Comparison of ENCODE assay signal across 8 cellular contexts in the genomic region with DNA sequence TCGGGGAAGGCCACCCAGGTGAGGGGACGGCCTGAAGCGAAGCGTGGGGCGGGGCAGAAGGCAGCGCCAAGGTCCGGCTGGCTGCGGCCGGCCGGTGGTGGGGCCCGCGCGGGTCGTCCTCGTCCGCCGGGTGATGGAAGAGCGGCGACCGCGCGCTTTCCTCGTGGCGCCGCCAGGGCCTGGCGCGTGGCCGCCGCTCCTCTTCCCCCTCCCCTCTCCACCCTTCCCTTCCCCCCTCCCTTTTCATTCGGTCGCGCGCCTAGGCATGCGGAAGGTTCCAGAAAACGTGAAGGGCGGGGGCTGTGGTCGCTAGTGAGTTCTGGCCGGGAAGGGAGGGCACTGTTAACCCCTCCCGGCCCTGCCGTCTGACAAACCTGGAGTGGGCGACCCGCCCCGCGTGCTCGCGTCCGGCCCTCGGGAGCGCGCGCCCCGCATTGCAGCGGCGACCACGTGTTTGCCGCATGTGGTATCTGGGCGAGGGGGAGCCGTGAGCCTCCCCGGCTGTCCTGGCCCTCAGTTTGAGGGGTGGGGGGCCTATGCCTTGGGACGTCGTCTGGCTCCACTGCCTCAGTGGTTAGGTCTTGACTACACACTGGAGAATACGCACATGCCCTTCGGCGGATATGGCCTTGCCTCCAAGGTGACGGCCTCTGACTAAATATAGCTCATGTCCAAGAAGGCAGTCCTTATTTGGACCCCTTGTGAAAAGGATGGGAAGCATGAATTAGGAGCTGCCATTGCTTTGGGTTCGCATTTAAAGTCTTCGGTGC. TPM values are rescaled to one million over a fixed set of nuclear protein-coding genes. Genes with fewer than 3 reads are reported as not detected.
DNase-seq lines count a peak whose midpoint lies in the region; ATAC-seq and TF ChIP-seq lines count a peak whose summit lies in the region.

No MANE protein-coding gene starts in this region.

- H3K4me1 Mint-ChIP-seq in CD4-positive, CD25-positive, alpha-beta regulatory T cell: peaks cover 19 to 53% (median 39%) of the 10 kb centered on the region in 4 donors
- H3K4me1 Mint-ChIP-seq in activated naive CD8-positive, alpha-beta T cell treated with anti-CD3 and anti-CD28 coated beads, Interleukin-2, amount 50 U/mL, for 24 hours: peaks cover 53% of the 10 kb centered on the region
- peaks cover 44% of the 10 kb centered on the region for H3K4me1 Mint-ChIP-seq in progenitor cell of endocrine pancreas (ENCODE audit: low read depth)

- H3K4me1 ChIP-seq in CD4-positive, CD25-positive, alpha-beta regulatory T cell (ENCODE audit: control insufficient read depth, insufficient read depth, low read length, poor library complexity, severe bottlenecking): peaks cover 30% of the 10 kb centered on the region

- peak overlapping the region; percentile 91 for H3K4me3 ChIP-seq in CD4-positive, CD25-positive, alpha-beta regulatory T cell (ENCODE audit: low read depth, low read length)

- peak overlapping the region; percentile 94 to 98 (median 96) for H3K4me3 Mint-ChIP-seq in CD4-positive, CD25-positive, alpha-beta regulatory T cell
- peak overlapping the region; percentile 95 for H3K4me3 Mint-ChIP-seq in activated naive CD8-positive, alpha-beta T cell treated with anti-CD3 and anti-CD28 coated beads, Interleukin-2, amount 50 U/mL, for 24 hours
- peak overlapping the region; percentile 93 for H3K4me3 Mint-ChIP-seq in progenitor cell of endocrine pancreas (ENCODE audit: low read depth)

- intact Hi-C loops in left cardiac atrium (cut with DNase I): loop anchor here (5.0 kb wide), 2 partner anchors 102 to 117 kb away; no protein-coding TSS in a partner anchor

- H3K27me3 ChIP-seq in CD4-positive, CD25-positive, alpha-beta regulatory T cell (ENCODE audit: control insufficient read depth, insufficient read depth, low read length): no peaks in the 10 kb centered on the region

- no peaks in the 10 kb centered on the region for H3K9me3 ChIP-seq in CD4-positive, CD25-positive, alpha-beta regulatory T cell (ENCODE audit: control insufficient read depth in 2 of 2, low read length in 2 of 2)

- DNase-seq in CD4-positive, CD25-positive, alpha-beta regulatory T cell: peak; percentile 66 to 86 (median 77)
- DNase-seq in SKM-1 (lab: John Stamatoyannopoulos, UW; ENCODE audit: unreplicated experiment): peak; percentile 77
- DNase-seq in activated naive CD8-positive, alpha-beta T cell treated with anti-CD3 and anti-CD28 coated beads, Interleukin-2, amount 50 U/mL, for 24 hours: peak; percentile 77
- peak; percentile 82 for DNase-seq in left cardiac atrium
- peak; percentile 44 for DNase-seq in progenitor cell of endocrine pancreas (ENCODE audit: low spot score, unreplicated experiment)
- peak; percentile 86 for DNase-seq in ureter (ENCODE audit: low spot score)

- H3K36me3 ChIP-seq in CD4-positive, CD25-positive, alpha-beta regulatory T cell (ENCODE audit: control insufficient read depth, insufficient read depth, low read length): peaks cover 36% of the 10 kb centered on the region

- no peak for TF ChIP-seq CTCF in progenitor cell of endocrine pancreas (IDR thresholded peaks at IDR 0.05; ENCODE audit: unreplicated experiment)

- no peaks in the 10 kb centered on the region for H3K9me3 Mint-ChIP-seq in CD4-positive, CD25-positive, alpha-beta regulatory T cell
- H3K9me3 Mint-ChIP-seq in activated naive CD8-positive, alpha-beta T cell treated with anti-CD3 and anti-CD28 coated beads, Interleukin-2, amount 50 U/mL, for 24 hours: no peaks in the 10 kb centered on the region
- no peaks in the 10 kb centered on the region for H3K9me3 Mint-ChIP-seq in progenitor cell of endocrine pancreas (ENCODE audit: low read depth)

- ATAC-seq in CD4-positive, CD25-positive, alpha-beta regulatory T cell (ENCODE audit: low read depth in 2 of 2): peak; percentile 54 to 57
- ATAC-seq in GM19395 (IDR thresholded peaks at IDR 0.05; ENCODE audit: unreplicated experiment) (peak; percentile 31), HG03520 (IDR thresholded peaks at IDR 0.05; ENCODE audit: unreplicated experiment) (peak; percentile 26), left cardiac atrium (peak; percentile 63 to 69)
- peak; percentile 41 for ATAC-seq in activated naive CD8-positive, alpha-beta T cell treated with anti-CD3 and anti-CD28 coated beads, Interleukin-2, amount 50 U/mL, for 24 hours

- H3K27me3 Mint-ChIP-seq in CD4-positive, CD25-positive, alpha-beta regulatory T cell: no peaks in the 10 kb centered on the region
- H3K27me3 Mint-ChIP-seq in activated naive CD8-positive, alpha-beta T cell treated with anti-CD3 and anti-CD28 coated beads, Interleukin-2, amount 50 U/mL, for 24 hours: no peaks in the 10 kb centered on the region
- H3K27me3 Mint-ChIP-seq in progenitor cell of endocrine pancreas: no peaks in the 10 kb centered on the region

- H3K27ac Mint-ChIP-seq in CD4-positive, CD25-positive, alpha-beta regulatory T cell: peak overlapping the region; percentile 92 to 96 (median 95)
- H3K27ac Mint-ChIP-seq in activated naive CD8-positive, alpha-beta T cell treated with anti-CD3 and anti-CD28 coated beads, Interleukin-2, amount 50 U/mL, for 24 hours: peak overlapping the region; percentile 99
- peak overlapping the region; percentile 100 for H3K27ac Mint-ChIP-seq in progenitor cell of endocrine pancreas

- H3K27ac ChIP-seq in CD4-positive, CD25-positive, alpha-beta regulatory T cell (ENCODE audit: insufficient read depth, low read length, poor library complexity, severe bottlenecking): peak overlapping the region; percentile 86

- H3K36me3 Mint-ChIP-seq in CD4-positive, CD25-positive, alpha-beta regulatory T cell: peaks cover 29% of the 10 kb centered on the region
- peaks cover 56% of the 10 kb centered on the region for H3K36me3 Mint-ChIP-seq in activated naive CD8-positive, alpha-beta T cell treated with anti-CD3 and anti-CD28 coated beads, Interleukin-2, amount 50 U/mL, for 24 hours (ENCODE audit: low read depth)
- H3K36me3 Mint-ChIP-seq in progenitor cell of endocrine pancreas (ENCODE audit: insufficient read depth): peaks cover 31% of the 10 kb centered on the region

RNA-seq across cellular contexts. Expression of a gene that starts 0.6 kb away (rescaled TPM):
- total RNA-seq in CD4-positive, CD25-positive, alpha-beta regulatory T cell: 137 TPM
- polyA plus RNA-seq in CD4-positive, CD25-positive, alpha-beta regulatory T cell: 100 to 1,000 TPM in 3 of 4 donors, 10 to 100 TPM in 1; 82.2 to 141 (median 108) TPM
- total RNA-seq in left cardiac atrium (100 to 1,000 TPM; 107 to 389 TPM), progenitor cell of endocrine pancreas (281 and 304 TPM in 2 replicates), ureter (450 TPM)

RNA-seq across cellular contexts. Expression of a gene that starts 21.7 kb away (rescaled TPM):
- total RNA-seq in CD4-positive, CD25-positive, alpha-beta regulatory T cell: 20.0 TPM
- 10 to 100 TPM; 16.7 to 28.1 (median 17.7) TPM for polyA plus RNA-seq in CD4-positive, CD25-positive, alpha-beta regulatory T cell
- 10 to 100 TPM; 34.0 to 37.3 TPM for total RNA-seq in left cardiac atrium
- 69.2 TPM in 2 replicates for total RNA-seq in progenitor cell of endocrine pancreas
- total RNA-seq in ureter: 48.9 TPM

RNA-seq across cellular contexts. Expression of a gene that starts 37.8 kb away (rescaled TPM):
- 105 TPM for total RNA-seq in CD4-positive, CD25-positive, alpha-beta regulatory T cell
- polyA plus RNA-seq in CD4-positive, CD25-positive, alpha-beta regulatory T cell: 100 to 1,000 TPM; 393 to 484 (median 437) TPM
- total RNA-seq in left cardiac atrium (10 to 100 TPM; 30.3 to 54.8 TPM), progenitor cell of endocrine pancreas (71.3 and 76.0 TPM in 2 replicates), ureter (165 TPM)

RNA-seq across cellular contexts. Expression of a gene that starts 44.7 kb away (rescaled TPM):
- 54.8 TPM for total RNA-seq in CD4-positive, CD25-positive, alpha-beta regulatory T cell
- 100 to 1,000 TPM; 155 to 215 (median 185) TPM for polyA plus RNA-seq in CD4-positive, CD25-positive, alpha-beta regulatory T cell
- 10 to 100 TPM; 84.7 to 91.4 TPM for total RNA-seq in left cardiac atrium
- total RNA-seq in progenitor cell of endocrine pancreas: 4.2 TPM in 2 replicates
- total RNA-seq in ureter: 32.8 TPM

RNA-seq across cellular contexts. Expression of a gene that starts 56.0 kb away (rescaled TPM):
- total RNA-seq in CD4-positive, CD25-positive, alpha-beta regulatory T cell: 47.0 TPM
- 100 to 1,000 TPM; 233 to 297 (median 251) TPM for polyA plus RNA-seq in CD4-positive, CD25-positive, alpha-beta regulatory T cell
- total RNA-seq in left cardiac atrium (10 to 100 TPM; 86.5 to 97.1 TPM), progenitor cell of endocrine pancreas (82.3 and 85.7 TPM in 2 replicates), ureter (115 TPM)

Comparison
In these comparisons a context has a peak if more than half of its experiments do, and no peak if none do; other contexts are left out.
1. Peak in every context shown above with its lines: DNase-seq, ATAC-seq, H3K4me3 ChIP-seq and H3K27ac ChIP-seq.